In genomic region chr20:37977786-37978185, GRCh38 we compare ENCODE assay signal across 18 cellular contexts. TPM values are rescaled to one million over a fixed set of nuclear protein-coding genes. Genes with fewer than 3 reads are reported as not detected.
DNase-seq lines count a peak whose midpoint lies in the region; ATAC-seq, FAIRE-seq and TF ChIP-seq lines count a peak whose summit lies in the region.
"Had no signal": no experiment of that assay in that cellular context is flagged by ENCODE, and none has a peak within 500 bp of the region (broad histone marks: within the 10 kb centered on the region; RNA-seq: fewer than 3 reads in every experiment).

No MANE protein-coding gene starts in this region.

- no peaks in the 10 kb centered on the region for H3K27me3 Mint-ChIP-seq in CD4-positive, alpha-beta T cell
- no peaks in the 10 kb centered on the region for H3K27me3 Mint-ChIP-seq in natural killer cell treated with Interleukin-12 subunit alpha and Interleukin-12 subunit beta and Interleukin-15 and Interleukin-18, amount 100 ng/mL, for 72 hours

- no peak overlapping the region for H4K8ac ChIP-seq in neuronal stem cell (ENCODE audit: low read depth, low read length)

- no peak overlapping the region for H2BK120ac ChIP-seq in neuronal stem cell (ENCODE audit: low read depth, low read length)

- H3K27ac Mint-ChIP-seq in CD4-positive, alpha-beta T cell, result no peak overlapping the region
- no peak overlapping the region for H3K27ac Mint-ChIP-seq in natural killer cell treated with Interleukin-12 subunit alpha and Interleukin-12 subunit beta and Interleukin-15 and Interleukin-18, amount 100 ng/mL, for 72 hours

- H3K9me3 Mint-ChIP-seq in CD4-positive, alpha-beta T cell, result no peaks in the 10 kb centered on the region
- H3K9me3 Mint-ChIP-seq in natural killer cell treated with Interleukin-12 subunit alpha and Interleukin-12 subunit beta and Interleukin-15 and Interleukin-18, amount 100 ng/mL, for 72 hours, result no peaks in the 10 kb centered on the region

- H3K79me1 ChIP-seq in neuronal stem cell (ENCODE audit: low read depth, low read length), result no peaks in the 10 kb centered on the region

- POLR2A ChIA-PET in CD4-positive, alpha-beta T cell (lab: Charles Lee), result interaction anchor here (1.5 kb wide), 1 partner anchor 55 kb away, joined by 3 read pairs; the partner anchor contains the start of gene TTI1

- peaks cover 15% of the 10 kb centered on the region for H3K4me1 Mint-ChIP-seq in CD4-positive, alpha-beta T cell (ENCODE audit: low read depth)
- peaks cover 0 to 3% of the 10 kb centered on the region in 2 donors for H3K4me1 Mint-ChIP-seq in natural killer cell treated with Interleukin-12 subunit alpha and Interleukin-12 subunit beta and Interleukin-15 and Interleukin-18, amount 100 ng/mL, for 72 hours (ENCODE audit: low read depth in 2 of 2)

- H3K14ac ChIP-seq in neuronal stem cell (ENCODE audit: low read length), result no peak overlapping the region

- no peak overlapping the region for H3K4me2 ChIP-seq in neuronal stem cell (ENCODE audit: insufficient read depth, low read length, poor library complexity, severe bottlenecking)

- peaks cover 2 to 15% of the 10 kb centered on the region in 2 donors for H3K36me3 ChIP-seq in neuronal stem cell (replicated peaks in 1 of 2; ENCODE audit: control insufficient read depth in 2 of 2, insufficient read depth in 2 of 2, low read length in 2 of 2)

- H3K9me3 ChIP-seq in CD4-positive, alpha-beta T cell (ENCODE audit: control insufficient read depth, low read length), result no peaks in the 10 kb centered on the region
- H3K9me3 ChIP-seq in neuronal stem cell (replicated peaks in 1 of 2; ENCODE audit: control insufficient read depth in 2 of 2, insufficient read depth in 1 of 2, low read depth in 1 of 2, low read length in 2 of 2), result no peaks in the 10 kb centered on the region

- H3K23ac ChIP-seq in neuronal stem cell (ENCODE audit: low read depth, low read length, poor library complexity), result no peak overlapping the region

- H3K4me3 ChIP-seq in neuronal stem cell (ENCODE audit: low read length in 2 of 2), result no peak overlapping the region

- H3K9ac ChIP-seq in neuronal stem cell (ENCODE audit: low read depth, low read length, poor library complexity), result no peak overlapping the region

- WGBS in neuronal stem cell (ENCODE audit: extremely low coverage in 2 of 2, insufficient read length in 2 of 2, insufficient replicate concordance in 1 of 2), 2 donors, result no CpG with 5 or more reads among the region's 6 CpGs

- H3K4ac ChIP-seq in neuronal stem cell (ENCODE audit: low read length), result no peak overlapping the region

- DNase-seq in CD4-positive, alpha-beta T cell, result no peak
- DNase-seq in HTR-8/SVneo (ENCODE audit: insufficient read length, low spot score) (no peak), islet precursor cell (peak; percentile 40), neuronal stem cell (ENCODE audit: low spot score) (no peak), NOMO-1 (lab: John Stamatoyannopoulos, UW; ENCODE audit: unreplicated experiment in 2 of 2) (no peak), midbrain (lab: John Stamatoyannopoulos, UW) (no peak), NCI-H345 treated with DMSO at 0.1 percent for 48 hours (lab: John Stamatoyannopoulos, UW; ENCODE audit: unreplicated experiment) (no peak)
- DNase-seq in natural killer cell treated with Interleukin-12 subunit alpha and Interleukin-12 subunit beta and Interleukin-15 and Interleukin-18, amount 100 ng/mL, for 72 hours (ENCODE audit: low spot score), result no peak
- DNase-seq: DND-41; GOT3; NCI-H1092 treated with DMSO at 0.1 percent for 48 hours; NCI-H1694; NCI-H2081 treated with DMSO at 0.1 percent for 48 hours; NCI-H748 treated with DMSO at 0.1 percent for 48 hours; NK-92 treated with Interleukin-12 subunit alpha and Interleukin-12 subunit beta, amount 100 ng/mL, for 24 hours; Right ventricle myocardium superior had no signal

- CTCF ChIA-PET in CD4-positive, alpha-beta T cell (lab: Charles Lee), result no interaction called here

- TF ChIP-seq CTCF in CD4-positive, alpha-beta T cell (IDR thresholded peaks at IDR 0.05), result no peak

- FAIRE-seq in HTR-8/SVneo (lab: Jason Lieb, UNC), result peak; percentile 74
- FAIRE-seq: RCC 7860 had no signal

- peaks cover 11% of the 10 kb centered on the region in 2 donors for H3K4me1 ChIP-seq in neuronal stem cell (ENCODE audit: control insufficient read depth in 2 of 2, insufficient read depth in 1 of 2, low read depth in 1 of 2, low read length in 2 of 2)

- H2BK5ac ChIP-seq in neuronal stem cell (ENCODE audit: low read length), result no peak overlapping the region

- peak overlapping the region; percentile 3 for H3K18ac ChIP-seq in neuronal stem cell (ENCODE audit: low read length)

- no peak overlapping the region for H2BK15ac ChIP-seq in neuronal stem cell (ENCODE audit: low read length)

- ATAC-seq in CD4-positive, alpha-beta T cell (ENCODE audit: poor library complexity), result no peak
- ATAC-seq in natural killer cell treated with Interleukin-12 subunit alpha and Interleukin-12 subunit beta and Interleukin-15 and Interleukin-18, amount 100 ng/mL, for 72 hours, result no peak

- H3K36me3 Mint-ChIP-seq in CD4-positive, alpha-beta T cell (ENCODE audit: low read depth), result peaks cover 26% of the 10 kb centered on the region
- peaks cover 7% of the 10 kb centered on the region for H3K36me3 Mint-ChIP-seq in natural killer cell treated with Interleukin-12 subunit alpha and Interleukin-12 subunit beta and Interleukin-15 and Interleukin-18, amount 100 ng/mL, for 72 hours

- no peak overlapping the region for H3K27ac ChIP-seq in CD4-positive, alpha-beta T cell (ENCODE audit: low read depth, low read length)
- no peak overlapping the region for H3K27ac ChIP-seq in neuronal stem cell (replicated peaks; ENCODE audit: low read length)
- H3K27ac ChIP-seq: C4-2B had no signal

- no peak overlapping the region for H2AK5ac ChIP-seq in neuronal stem cell (ENCODE audit: low read depth, low read length)

- no peaks in the 10 kb centered on the region for H3K27me3 ChIP-seq in CD4-positive, alpha-beta T cell (ENCODE audit: control insufficient read depth, insufficient read depth, low read length)
- H3K27me3 ChIP-seq in neuronal stem cell (ENCODE audit: control insufficient read depth in 3 of 3, insufficient read depth in 3 of 3, low read depth in 1 of 3, low read length in 3 of 3), result no peaks in the 10 kb centered on the region

- no peak overlapping the region for H2AFZ ChIP-seq in neuronal stem cell (ENCODE audit: low read length)

- intact Hi-C loops in CD4-positive, alpha-beta T cell (cut with DNase I, micrococcal nuclease), result no loop called here

- no peak overlapping the region for H2BK12ac ChIP-seq in neuronal stem cell (ENCODE audit: low read length)

- H3K4me3 Mint-ChIP-seq in CD4-positive, alpha-beta T cell, result peak overlapping the region; percentile 2
- H3K4me3 Mint-ChIP-seq in natural killer cell treated with Interleukin-12 subunit alpha and Interleukin-12 subunit beta and Interleukin-15 and Interleukin-18, amount 100 ng/mL, for 72 hours, result no peak overlapping the region

- H4K91ac ChIP-seq in neuronal stem cell (ENCODE audit: low read depth, low read length, poor library complexity), result no peak overlapping the region

RNA-seq across cellular contexts. Expression of gene TTI1, which starts 55.5 kb away (rescaled TPM):
- total RNA-seq in CD4-positive, alpha-beta T cell, result 10 to 100 TPM; 10.6 to 11.4 TPM
- 24.0 TPM for polyA plus RNA-seq in neuronal stem cell (2013, experiment 1 of 2)
- 24.4 TPM for polyA plus RNA-seq in neuronal stem cell (2013, experiment 2 of 2)
- 10 to 100 TPM; 30.8 to 53.1 TPM for total RNA-seq in natural killer cell treated with Interleukin-12 subunit alpha and Interleukin-12 subunit beta and Interleukin-15 and Interleukin-18, amount 100 ng/mL, for 72 hours

RNA-seq across cellular contexts. Expression of gene RPRD1B, which starts 55.8 kb away (rescaled TPM):
- total RNA-seq in CD4-positive, alpha-beta T cell, result 10 to 100 TPM; 54.8 to 55.7 TPM
- polyA plus RNA-seq in neuronal stem cell (2013, experiment 1 of 2), result 28.1 TPM
- polyA plus RNA-seq in neuronal stem cell (2013, experiment 2 of 2), result 31.6 TPM
- 10 to 100 TPM; 46.4 to 85.4 TPM for total RNA-seq in natural killer cell treated with Interleukin-12 subunit alpha and Interleukin-12 subunit beta and Interleukin-15 and Interleukin-18, amount 100 ng/mL, for 72 hours
